Comparison of ENCODE assay signal across 11 cellular contexts in genomic region chr21:45403133-45403824, GRCh38. TPM values are rescaled to one million over a fixed set of nuclear protein-coding genes. Genes with fewer than 3 reads are reported as not detected.
A peak's percentile ranks its signal among the peaks of the same experiment; 100 is the strongest.
DNase-seq lines count a peak whose midpoint lies in the region; ATAC-seq and TF ChIP-seq lines count a peak whose summit lies in the region.
"Had no signal": no experiment of that assay in that cellular context is flagged by ENCODE, and none has a peak within 500 bp of the region (broad histone marks: within the 10 kb centered on the region; RNA-seq: fewer than 3 reads in every experiment).

No MANE protein-coding gene starts in this region.

- in situ Hi-C loops in transverse colon (cut with MboI; ENCODE audit: low pct_ligation_motif_present in 1 of 4, low pct_unique_long_range_greater_than_20kb in 1 of 4, low sequenced_read_pairs in 3 of 4) = no loop called here

- peaks cover 10% of the 10 kb centered on the region for H3K23me2 ChIP-seq in H9 (ENCODE audit: insufficient read length, low read depth, low read length, poor library complexity, severe bottlenecking)

- no peak overlapping the region for H3T11ph ChIP-seq in H9 (ENCODE audit: low read length)

- H3K4me3 ChIP-seq in RWPE2 (ENCODE audit: severe bottlenecking) (no peak overlapping the region), osteoblast (ENCODE audit: insufficient read depth, low read length) (no peak overlapping the region), transverse colon (no peak overlapping the region)

- H4K20me1 ChIP-seq in H9 (ENCODE audit: control insufficient read depth, insufficient read depth, insufficient read length) (peaks cover 2% of the 10 kb centered on the region), osteoblast (ENCODE audit: insufficient read depth, low read length) (no peaks in the 10 kb centered on the region)

- ATAC-seq in RWPE2 (ENCODE audit: low read depth) (peak; percentile 77), esophagus mucosa (peak; percentile 64), GM21515 (IDR thresholded peaks at IDR 0.05; ENCODE audit: unreplicated experiment) (no peak)

- DNase-seq in H9 (no peak), RWPE2 (ENCODE audit: low spot score) (peak; percentile 85), osteoblast (ENCODE audit: insufficient read length, low spot score, missing footprints) (peak; percentile 84), medulla oblongata (ENCODE audit: extremely low spot score) (no peak), transverse colon (no peak)
- DNase-seq: caudate nucleus, NCI-H446 treated with DMSO at 0.1 percent for 48 hours, trophoblast cell had no signal

- peaks cover 14 to 16% of the 10 kb centered on the region in 2 experiments for H3K9me3 Mint-ChIP-seq in H9

- H3K36me3 Mint-ChIP-seq in H9 (ENCODE audit: insufficient read depth in 1 of 3, low read depth in 3 of 3) = peaks cover 4 to 19% (median 11%) of the 10 kb centered on the region in 3 experiments

- H4K8ac ChIP-seq in H9 (replicated peaks; ENCODE audit: insufficient read length, low read depth, low read length) = no peak overlapping the region

- no peaks in the 10 kb centered on the region for H3K79me1 ChIP-seq in H9 (ENCODE audit: insufficient read depth, low read depth, low read length, poor library complexity, severe bottlenecking)

- H4K91ac ChIP-seq in H9 (ENCODE audit: insufficient read length, low read depth, low read length) = no peak overlapping the region

- peak overlapping the region; percentile 67 to 88 for H3K4me3 Mint-ChIP-seq in H9

- TF ChIP-seq EP300 in transverse colon (IDR thresholded peaks at IDR 0.05; ENCODE audit: low read depth) = no peak

- H3K4me2 ChIP-seq in H9 (ENCODE audit: insufficient read depth, insufficient read length, low read length) (no peak overlapping the region), osteoblast (ENCODE audit: insufficient read depth, low read length) (no peak overlapping the region)

- H2BK5ac ChIP-seq in H9 (ENCODE audit: insufficient read length, low read length) = no peak overlapping the region

- H3K27me3 Mint-ChIP-seq in H9 (ENCODE audit: low read depth) = peaks cover 24% of the 10 kb centered on the region

- H3K27ac Mint-ChIP-seq in H9 = no peak overlapping the region

- no peak overlapping the region for H4K5ac ChIP-seq in H9 (ENCODE audit: insufficient read length, low read depth, low read length)

- H3K79me2 ChIP-seq in H9 (ENCODE audit: insufficient read depth, low read length) = peaks cover 12% of the 10 kb centered on the region; the same call in 1 of the 2 replicates
- no peaks in the 10 kb centered on the region for H3K79me2 ChIP-seq in osteoblast (ENCODE audit: insufficient read depth, low read length)

- H3K23ac ChIP-seq in H9 (ENCODE audit: insufficient read length, low read depth, low read length) = no peak overlapping the region

- H2BK20ac ChIP-seq in H9 (ENCODE audit: low read depth, low read length, poor library complexity, severe bottlenecking) = no peak overlapping the region

- no peak overlapping the region for H3K18ac ChIP-seq in H9 (ENCODE audit: insufficient read length, low read depth, low read length)

- H3K4me1 ChIP-seq in H9 (ENCODE audit: insufficient read depth, low read length) = peaks cover 13% of the 10 kb centered on the region; the same call in 1 of the 2 replicates
- peaks cover 25% of the 10 kb centered on the region for H3K4me1 ChIP-seq in RWPE2 (ENCODE audit: insufficient read depth, poor library complexity, severe bottlenecking)
- no peaks in the 10 kb centered on the region for H3K4me1 ChIP-seq in osteoblast (ENCODE audit: insufficient read depth, low read length)
- H3K4me1 ChIP-seq in transverse colon = peaks cover 6 to 17% (median 11%) of the 10 kb centered on the region in 4 donors

- no peak overlapping the region for H3K56ac ChIP-seq in H9 (ENCODE audit: insufficient read length, low read depth, low read length)

- TF ChIP-seq CTCF in H9 (conservative IDR thresholded peaks at IDR 0.05) (no peak), RWPE2 (IDR thresholded peaks at IDR 0.05; ENCODE audit: poor library complexity, severe bottlenecking) (no peak), osteoblast (IDR thresholded peaks at IDR 0.05; ENCODE audit: extremely low read depth, low read depth, low read length) (no peak), transverse colon (IDR thresholded peaks at IDR 0.05) (no peak)

- H3K27ac ChIP-seq in H9 (ENCODE audit: insufficient read length, low read depth, low read length) (no peak overlapping the region), RWPE2 (ENCODE audit: poor library complexity, severe bottlenecking) (peak overlapping the region; percentile 40), osteoblast (ENCODE audit: low read depth, low read length) (no peak overlapping the region), transverse colon (peak overlapping the region in 1 of 4 donors; percentile 64)

- intact Hi-C loops in transverse colon (cut with DNase I; ENCODE audit: low total_unique reads) = no loop called here

- no peaks in the 10 kb centered on the region for H3K9me3 ChIP-seq in H9 (ENCODE audit: control insufficient read depth, low read depth, low read length)
- H3K9me3 ChIP-seq in RWPE2 (ENCODE audit: severe bottlenecking) = peaks cover 7% of the 10 kb centered on the region
- peaks cover 2% of the 10 kb centered on the region for H3K9me3 ChIP-seq in osteoblast (ENCODE audit: low read depth, low read length)
- peaks cover 0 to 3% of the 10 kb centered on the region in 2 donors for H3K9me3 ChIP-seq in transverse colon
- H3K9me3 ChIP-seq: pancreas had no signal

- no peak overlapping the region for H2BK120ac ChIP-seq in H9 (ENCODE audit: low read depth, low read length, poor library complexity, severe bottlenecking)

- no peak overlapping the region for H3K14ac ChIP-seq in H9 (ENCODE audit: insufficient read depth, low read length)

- H2BK15ac ChIP-seq in H9 (ENCODE audit: low read depth, low read length) = no peak overlapping the region

- no peaks in the 10 kb centered on the region for H3K36me3 ChIP-seq in RWPE2 (ENCODE audit: low read depth)
- H3K36me3 ChIP-seq in osteoblast (ENCODE audit: insufficient read depth, low read length) = no peaks in the 10 kb centered on the region
- H3K36me3 ChIP-seq in transverse colon = no peaks in the 10 kb centered on the region
- H3K36me3 ChIP-seq: pancreas had no signal

- H3K9ac ChIP-seq in H9 (ENCODE audit: extremely low read depth, insufficient read length, low read length) = no peak overlapping the region

- no CpG with 5 or more reads among the region's 7 CpGs for WGBS in H9 (ENCODE audit: extremely low coverage, insufficient read length, low lambda C conversion rate)
- WGBS in transverse colon (ENCODE audit: low coverage in 1 of 2), 2 donors = 60 to 71% methylated on average over 4 to 6 of the region's 7 CpGs

- H3K4me1 Mint-ChIP-seq in H9 = peaks cover 32 to 39% of the 10 kb centered on the region in 2 experiments

- H3K27me3 ChIP-seq in H9 (ENCODE audit: insufficient read depth, low read length) (no peaks in the 10 kb centered on the region), RWPE2 (ENCODE audit: insufficient read depth, poor library complexity, severe bottlenecking) (no peaks in the 10 kb centered on the region), osteoblast (ENCODE audit: insufficient read depth, low read length) (peaks cover 32% of the 10 kb centered on the region), transverse colon (peaks cover 59% of the 10 kb centered on the region)

- no peak for TF ChIP-seq POLR2A in transverse colon (IDR thresholded peaks at IDR 0.05)

- no peak overlapping the region for H2BK12ac ChIP-seq in H9 (ENCODE audit: insufficient read length, low read depth, low read length)

- no peak overlapping the region for H2AK5ac ChIP-seq in H9 (ENCODE audit: insufficient read length, low read length)

- no peak overlapping the region for H3K4ac ChIP-seq in H9 (ENCODE audit: low read depth, low read length)

- H2AFZ ChIP-seq in H9 (ENCODE audit: low read length) = no peak overlapping the region
- no peak overlapping the region for H2AFZ ChIP-seq in osteoblast (ENCODE audit: low read length)

RNA-seq across cellular contexts. Expression of gene COL18A1, which starts 1.7 kb away (rescaled TPM):
- 232 and 234 TPM in 2 replicates for total RNA-seq in H9 (2021)
- 26.7 TPM for total RNA-seq in esophagus mucosa
- total RNA-seq in osteoblast = 8.3 and 8.8 TPM in 2 replicates
- 100 to 1,000 TPM in 1 of 4 donors, 10 to 100 TPM in 3; 19.3 to 121 (median 23.3) TPM for total RNA-seq in transverse colon

Comparison
In these comparisons a context has a peak if more than half of its experiments do, and no peak if none do; other contexts are left out.
1. DNase-seq: peak in RWPE2 (single experiment) and osteoblast (single experiment); none in H9 (single experiment), medulla oblongata (single experiment) and transverse colon (single experiment).